8 cellular contexts compared by ENCODE assay signal in the genomic region with DNA sequence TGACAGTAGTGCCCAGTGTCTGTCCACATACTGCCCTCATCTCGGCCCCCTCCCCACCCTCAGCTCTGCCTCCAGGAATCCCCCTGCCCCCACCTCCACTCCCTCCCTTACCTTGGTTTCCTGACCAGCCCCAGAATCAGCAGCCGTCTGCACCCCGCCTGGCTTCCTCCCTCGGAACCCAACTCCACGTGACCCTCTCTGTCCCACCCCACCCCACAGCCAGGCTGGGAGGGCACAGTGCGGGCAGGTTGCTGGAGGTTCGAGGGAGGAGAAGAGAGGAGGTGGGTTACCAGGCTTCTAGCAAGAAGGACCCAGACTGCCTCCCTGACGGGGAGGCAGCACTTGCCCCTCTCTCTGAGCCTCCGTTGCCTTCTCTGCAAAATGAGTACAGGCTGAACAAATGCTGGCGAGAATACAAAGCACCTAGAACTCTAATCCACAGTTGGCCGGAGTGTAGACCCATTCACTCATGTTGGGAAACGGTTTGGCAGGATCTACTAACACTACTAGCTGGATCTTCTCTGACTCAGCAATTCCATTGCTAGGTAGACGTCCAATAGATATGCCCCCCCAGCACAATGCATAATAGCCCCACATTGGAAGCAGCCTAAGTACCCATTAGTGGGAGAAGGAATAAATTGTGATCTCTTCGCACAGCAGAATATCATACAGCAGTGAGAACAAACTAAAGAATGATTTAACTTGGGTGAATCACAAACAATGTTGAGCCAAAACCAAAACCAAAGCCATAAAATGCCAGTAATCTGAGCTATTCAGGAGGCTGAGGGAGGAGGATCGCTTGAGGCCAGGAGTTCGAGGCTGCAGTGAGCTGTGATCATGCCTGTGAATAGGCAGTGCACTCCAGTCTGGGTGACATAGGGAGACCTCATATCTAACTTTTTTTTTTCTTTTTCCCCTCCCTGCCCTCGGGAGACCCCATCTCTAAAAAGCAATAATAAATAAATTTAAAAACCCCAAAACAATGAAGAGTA. TPM values are rescaled to one million over a fixed set of nuclear protein-coding genes. Genes with fewer than 3 reads are reported as not detected.
DNase-seq lines count a peak whose midpoint lies in the region; ATAC-seq, FAIRE-seq and TF ChIP-seq lines count a peak whose summit lies in the region.

A gene (minus strand): TSS at position 151 of the 992 bp plus-strand sequence. CDS start 186 bp downstream, outside the sequence.

- no peak for TF ChIP-seq CTCF in GM06990 (IDR thresholded peaks at IDR 0.05; ENCODE audit: insufficient read depth, low read length, poor library complexity, severe bottlenecking)

- no peaks in the 10 kb centered on the region for H3K27me3 ChIP-seq in GM06990 (replicated peaks; ENCODE audit: control insufficient read depth, insufficient read depth, low read length)

- peaks cover 30 to 40% (median 31%) of the 10 kb centered on the region in 3 donors for H3K4me1 Mint-ChIP-seq in IgD-negative memory B cell

- ATAC-seq in GM18861 (IDR thresholded peaks at IDR 0.05; ENCODE audit: unreplicated experiment) = no peak

- H3K36me3 ChIP-seq in GM06990 (ENCODE audit: control insufficient read depth, insufficient read depth, low read length) = peaks cover 17% of the 10 kb centered on the region

- DNase-seq in GM06990 (ENCODE audit: extremely low read depth, insufficient read length) = peak; percentile 72
- DNase-seq in activated CD8-positive, alpha-beta memory T cell treated with anti-CD3 and anti-CD28 coated beads for 4 hours (ENCODE audit: low read depth in 2 of 2) = peak; percentile 34 to 59
- DNase-seq in glomerular endothelial cell (ENCODE audit: extremely low read depth, low read depth, low spot score) = no peak
- peak; percentile 33 to 56 (median 39) for DNase-seq in stimulated activated CD4-positive, alpha-beta T cell treated with anti-CD3 and anti-CD28 coated beads, TNF-alpha, amount 100 ng/mL, for 4 hours (ENCODE audit: low read depth in 3 of 3)
- no peak for DNase-seq in NCI-H526 treated with DMSO at 0.1 percent for 48 hours (lab: John Stamatoyannopoulos, UW)
- DNase-seq in HTR-8/SVneo (ENCODE audit: insufficient read length, low spot score) = no peak

- FAIRE-seq in HTR-8/SVneo (lab: Jason Lieb, UNC) = no peak

- H3K27ac Mint-ChIP-seq in IgD-negative memory B cell = peak within 1 kb of the TSS; percentile 92 to 94 (median 93)

- H3K36me3 Mint-ChIP-seq in IgD-negative memory B cell = peaks cover 7% of the 10 kb centered on the region

- H3K9me3 Mint-ChIP-seq in IgD-negative memory B cell = no peaks in the 10 kb centered on the region

- peaks cover 14% of the 10 kb centered on the region for H3K27me3 Mint-ChIP-seq in IgD-negative memory B cell

- peak within 1 kb of the TSS; percentile 90 for H3K4me3 ChIP-seq in GM06990 (replicated peaks; ENCODE audit: low read depth, low read length)

- H3K4me3 Mint-ChIP-seq in IgD-negative memory B cell = peak within 1 kb of the TSS; percentile 91 to 98 (median 96)

RNA-seq across cellular contexts. Expression of the gene that starts here (rescaled TPM):
- 27.0 TPM for polyA plus RNA-seq in IgD-negative memory B cell
- total RNA-seq in glomerular endothelial cell = 18.1 and 18.6 TPM in 2 replicates

Comparison
In these comparisons a context has a peak if more than half of its experiments do, and no peak if none do; other contexts are left out.
1. DNase-seq: peak in GM06990 (single experiment), activated CD8-positive, alpha-beta memory T cell treated with anti-CD3 and anti-CD28 coated beads for 4 hours (2 of 2) and stimulated activated CD4-positive, alpha-beta T cell treated with anti-CD3 and anti-CD28 coated beads, TNF-alpha, amount 100 ng/mL, for 4 hours (3 of 3); none in glomerular endothelial cell (single experiment), NCI-H526 treated with DMSO at 0.1 percent for 48 hours (single experiment) and HTR-8/SVneo (single experiment).